Comparison of ENCODE assay signal across 9 cellular contexts in the genomic region with DNA sequence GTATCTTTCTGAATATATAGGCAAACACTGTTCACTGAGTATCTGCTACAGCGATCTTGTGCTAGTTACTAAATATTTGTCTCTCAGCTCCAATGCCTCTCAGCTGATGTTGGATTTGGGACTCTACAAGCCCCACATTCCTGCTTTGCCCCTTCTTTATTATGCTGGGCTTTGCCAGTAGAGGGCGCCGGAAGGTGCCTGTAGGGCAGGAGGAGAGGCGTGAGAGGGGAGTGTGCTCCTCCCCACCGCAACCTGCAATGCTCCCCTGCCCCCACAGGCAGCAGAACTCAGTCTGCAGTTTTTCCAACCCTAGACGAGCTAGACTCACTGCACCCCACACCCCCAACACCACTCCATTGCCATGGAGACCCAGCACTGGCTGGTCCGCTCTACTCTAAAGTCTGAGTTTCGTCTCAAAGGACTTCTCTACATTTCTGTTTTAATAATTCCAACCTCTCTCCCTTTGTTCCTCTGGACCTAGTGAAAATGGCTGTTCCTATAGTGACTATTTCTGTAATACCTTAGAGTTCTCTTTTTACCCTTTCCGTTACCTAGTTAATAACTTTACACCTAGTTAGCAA.
DNase-seq lines count a peak whose midpoint lies in the region; ATAC-seq, FAIRE-seq and TF ChIP-seq lines count a peak whose summit lies in the region.
"Had no signal": no experiment of that assay in that cellular context is flagged by ENCODE, and none has a peak within 500 bp of the region (broad histone marks: within the 10 kb centered on the region; RNA-seq: fewer than 3 reads in every experiment).

No MANE protein-coding gene starts in this region.

- H3K27me3 Mint-ChIP-seq in Caco-2 (ENCODE audit: insufficient read depth, unreplicated experiment) = no peaks in the 10 kb centered on the region
- H3K27me3 Mint-ChIP-seq in activated naive CD8-positive, alpha-beta T cell treated with anti-CD3 and anti-CD28 coated beads, Interleukin-2, amount 10 ng/mL, durations not matched to agents 7 days and 5 days = peaks cover 2% of the 10 kb centered on the region

- POLR2A ChIA-PET in Caco-2 (lab: Charles Lee) = no interaction called here
- POLR2A ChIA-PET in activated naive CD8-positive, alpha-beta T cell treated with anti-CD3 and anti-CD28 coated beads, Interleukin-2, amount 10 ng/mL, durations not matched to agents 7 days and 5 days (lab: Charles Lee) = no interaction called here

- peak; percentile 41 to 61 for TF ChIP-seq CTCF in Caco-2 (IDR thresholded peaks at IDR 0.05; ENCODE audit: insufficient read depth in 1 of 2, low read depth in 1 of 2, low read length in 1 of 2, severe bottlenecking in 1 of 2, unreplicated experiment in 1 of 2)

- no peaks in the 10 kb centered on the region for H3K9me3 ChIP-seq in Caco-2

- no peak overlapping the region for H3K4me3 Mint-ChIP-seq in Caco-2 (ENCODE audit: unreplicated experiment)
- H3K4me3 Mint-ChIP-seq in activated naive CD8-positive, alpha-beta T cell treated with anti-CD3 and anti-CD28 coated beads, Interleukin-2, amount 10 ng/mL, durations not matched to agents 7 days and 5 days = no peak overlapping the region

- no peak overlapping the region for H3K4me3 ChIP-seq in Caco-2 (ENCODE audit: low read depth, low read length)

- no peaks in the 10 kb centered on the region for H3K36me3 ChIP-seq in Caco-2 (ENCODE audit: control insufficient read depth, insufficient read depth, low read length)

- peak; percentile 59 to 62 for DNase-seq in Caco-2
- DNase-seq in activated naive CD8-positive, alpha-beta T cell treated with anti-CD3 and anti-CD28 coated beads, Interleukin-2, amount 10 ng/mL, durations not matched to agents 7 days and 5 days = peak; percentile 37
- peak; percentile 11 to 15 for DNase-seq in stimulated activated CD4-positive, alpha-beta T cell treated with anti-CD3 and anti-CD28 coated beads, Interleukin-4, amount 100 ng/mL, for 48 hours (ENCODE audit: low read depth in 2 of 2)
- DNase-seq in glomerular visceral epithelial cell (ENCODE audit: extremely low spot score) = no peak
- DNase-seq in RCC 7860 (ENCODE audit: low spot score) = no peak
- DNase-seq in HuH-7.5 (ENCODE audit: low spot score) = no peak

- H3K9me3 Mint-ChIP-seq in Caco-2 (ENCODE audit: unreplicated experiment) = no peaks in the 10 kb centered on the region
- H3K9me3 Mint-ChIP-seq in activated naive CD8-positive, alpha-beta T cell treated with anti-CD3 and anti-CD28 coated beads, Interleukin-2, amount 10 ng/mL, durations not matched to agents 7 days and 5 days = no peaks in the 10 kb centered on the region

- H3K27me3 ChIP-seq in Caco-2 (replicated peaks; ENCODE audit: control insufficient read depth, insufficient read depth, low read length) = no peaks in the 10 kb centered on the region

- no peak for TF ChIP-seq EP300 in Ishikawa (IDR thresholded peaks at IDR 0.05; ENCODE audit: borderline replicate concordance)

- H3K36me3 Mint-ChIP-seq in Caco-2 (ENCODE audit: insufficient read depth, unreplicated experiment) = no peaks in the 10 kb centered on the region
- no peaks in the 10 kb centered on the region for H3K36me3 Mint-ChIP-seq in activated naive CD8-positive, alpha-beta T cell treated with anti-CD3 and anti-CD28 coated beads, Interleukin-2, amount 10 ng/mL, durations not matched to agents 7 days and 5 days

- intact Hi-C loops in Caco-2 (cut with micrococcal nuclease; ENCODE audit: unreplicated experiment) = no loop called here

- no peak for FAIRE-seq in RCC 7860 (lab: Jason Lieb, UNC)
- FAIRE-seq: colon had no signal

- BruUV-seq in Caco-2 (replicated peaks; lab: Mats Ljungman, UMichigan) = no TSS peak

- CTCF ChIA-PET in Caco-2 (lab: Charles Lee) = no interaction called here

- peak; percentile 74 for ATAC-seq in GM19438 (IDR thresholded peaks at IDR 0.05; ENCODE audit: low read depth, unreplicated experiment)
- no peak for ATAC-seq in activated naive CD8-positive, alpha-beta T cell treated with anti-CD3 and anti-CD28 coated beads, Interleukin-2, amount 10 ng/mL, durations not matched to agents 7 days and 5 days (ENCODE audit: low read depth)

- peak; percentile 60 for TF ChIP-seq RAD21 in Ishikawa (IDR thresholded peaks at IDR 0.05; ENCODE audit: low read depth)

- no peaks in the 10 kb centered on the region for H3K4me1 ChIP-seq in Caco-2

- no peak overlapping the region for H3K27ac Mint-ChIP-seq in Caco-2 (ENCODE audit: unreplicated experiment)
- H3K27ac Mint-ChIP-seq in activated naive CD8-positive, alpha-beta T cell treated with anti-CD3 and anti-CD28 coated beads, Interleukin-2, amount 10 ng/mL, durations not matched to agents 7 days and 5 days = no peak overlapping the region

- H3K4me1 Mint-ChIP-seq in Caco-2 (ENCODE audit: low read depth, unreplicated experiment) = no peaks in the 10 kb centered on the region
- peaks cover 1% of the 10 kb centered on the region for H3K4me1 Mint-ChIP-seq in activated naive CD8-positive, alpha-beta T cell treated with anti-CD3 and anti-CD28 coated beads, Interleukin-2, amount 10 ng/mL, durations not matched to agents 7 days and 5 days

TF ChIP-seq in Ishikawa, 13 proteins besides CTCF, POLR2A, EP300 and RAD21:
- TF ChIP-seq CEBPB (IDR thresholded peaks at IDR 0.05) (no peak), FOXM1 (IDR thresholded peaks at IDR 0.05; ENCODE audit: borderline replicate concordance, low read depth) (no peak), TCF12 (IDR thresholded peaks at IDR 0.05; ENCODE audit: low read depth) (no peak), REST (IDR thresholded peaks at IDR 0.05; ENCODE audit: low read depth) (no peak), NFIC (IDR thresholded peaks at IDR 0.05) (no peak), TAF1 (IDR thresholded peaks at IDR 0.05; ENCODE audit: low read depth) (no peak), YY1 (IDR thresholded peaks at IDR 0.05; ENCODE audit: low read depth) (no peak), EGR1 (IDR thresholded peaks at IDR 0.05) (no peak), ZBTB7A (IDR thresholded peaks at IDR 0.05; ENCODE audit: low read depth) (no peak), TEAD4 (IDR thresholded peaks at IDR 0.05) (no peak), USF1 (IDR thresholded peaks at IDR 0.05) (no peak), CREB1 (IDR thresholded peaks at IDR 0.05; ENCODE audit: low read depth) (no peak)
- TF ChIP-seq, protein P1, sequence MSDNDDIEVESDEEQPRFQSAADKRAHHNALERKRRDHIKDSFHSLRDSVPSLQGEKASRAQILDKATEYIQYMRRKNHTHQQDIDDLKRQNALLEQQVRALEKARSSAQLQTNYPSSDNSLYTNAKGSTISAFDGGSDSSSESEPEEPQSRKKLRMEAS (IDR thresholded peaks at IDR 0.05) = no peak

Comparison
In these comparisons a context has a peak if more than half of its experiments do, and no peak if none do; other contexts are left out.
1. DNase-seq: peak in Caco-2 (2 of 2), activated naive CD8-positive, alpha-beta T cell treated with anti-CD3 and anti-CD28 coated beads, Interleukin-2, amount 10 ng/mL, durations not matched to agents 7 days and 5 days (single experiment) and stimulated activated CD4-positive, alpha-beta T cell treated with anti-CD3 and anti-CD28 coated beads, Interleukin-4, amount 100 ng/mL, for 48 hours (2 of 2); none in glomerular visceral epithelial cell (single experiment), RCC 7860 (single experiment) and HuH-7.5 (single experiment).